8 cellular contexts compared by ENCODE assay signal in the genomic region with DNA sequence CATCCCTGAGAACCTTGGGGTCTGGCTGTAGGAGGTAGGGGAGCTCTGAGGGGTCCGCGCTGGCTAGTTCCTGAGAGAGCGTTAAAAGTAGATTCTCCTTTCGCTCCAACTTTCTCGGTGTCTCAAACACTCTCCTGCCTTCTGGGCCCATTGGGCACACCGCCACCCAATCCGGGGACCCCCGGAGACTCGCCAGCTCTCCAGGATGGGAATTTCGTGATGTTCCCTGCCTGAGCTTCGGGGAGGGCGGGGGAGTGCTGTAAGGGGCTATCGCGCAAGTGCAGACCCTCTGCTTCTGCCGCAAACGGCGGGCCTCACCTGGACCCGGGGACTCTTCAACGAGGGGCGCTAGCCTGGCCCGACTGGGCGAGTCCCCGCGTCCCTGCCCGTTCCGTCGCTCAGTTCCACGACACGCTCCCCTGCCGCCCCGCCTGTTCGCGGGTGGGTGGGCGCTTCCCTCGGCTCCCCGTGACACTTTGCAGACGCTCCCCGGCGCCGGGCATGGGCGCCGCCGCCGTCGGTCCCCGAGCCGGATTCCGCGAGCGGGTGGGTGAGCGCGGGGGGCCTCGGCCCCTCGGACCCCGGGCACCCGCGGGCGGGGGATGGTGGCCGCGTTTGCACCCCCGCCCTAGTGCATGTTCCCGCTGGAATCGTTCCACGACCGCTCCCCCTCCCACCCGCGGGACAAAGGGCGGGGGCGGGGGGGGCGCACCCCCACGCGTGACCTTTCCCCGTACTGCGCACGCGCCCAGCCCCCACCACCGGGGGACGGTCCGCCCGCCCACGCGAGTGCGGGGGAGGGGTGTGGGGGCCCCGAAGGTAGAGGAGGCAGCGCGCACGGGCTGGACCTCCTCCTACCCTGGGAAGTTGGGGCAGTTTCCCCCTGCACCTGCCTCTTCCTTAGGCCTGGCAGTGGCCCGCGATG. TPM values are rescaled to one million over a fixed set of nuclear protein-coding genes. Genes with fewer than 3 reads are reported as not detected.
DNase-seq lines count a peak whose midpoint lies in the region; ATAC-seq and TF ChIP-seq lines count a peak whose summit lies in the region.

A gene (plus strand): TSS at position 481 of the 925 bp plus-strand sequence. CDS start 835 bp downstream, outside the sequence.

- H3K4me3 ChIP-seq in AG10803 (ENCODE audit: low read length) (peak within 1 kb of the TSS; percentile 76), lower leg skin (ENCODE audit: low read depth, poor library complexity, severe bottlenecking) (peak within 1 kb of the TSS; percentile 64)

- H3K27ac Mint-ChIP-seq in effector memory CD8-positive, alpha-beta T cell = peak within 1 kb of the TSS; percentile 51 to 79
- peak within 1 kb of the TSS; percentile 97 for H3K27ac Mint-ChIP-seq in stimulated activated naive B cell treated with anti-CD40 and anti-IgM and Interleukin-4, amounts not matched to agents 10 μg/mL and 1 μg/mL and 100 μg/mL, for 72 hours

- TF ChIP-seq CTCF in AG10803 (conservative IDR thresholded peaks at IDR 0.05; ENCODE audit: low read length) (no peak), lower leg skin (IDR thresholded peaks at IDR 0.05) (no peak)

- peak within 1 kb of the TSS; percentile 61 to 82 for H3K4me3 Mint-ChIP-seq in effector memory CD8-positive, alpha-beta T cell
- H3K4me3 Mint-ChIP-seq in stimulated activated naive B cell treated with anti-CD40 and anti-IgM and Interleukin-4, amounts not matched to agents 10 μg/mL and 1 μg/mL and 100 μg/mL, for 72 hours = peak within 1 kb of the TSS; percentile 97 to 99

- TF ChIP-seq POLR2A in lower leg skin (IDR thresholded peaks at IDR 0.05) = no peak

- intact Hi-C loops in lower leg skin (cut with DNase I; ENCODE audit: low total_unique reads) = no loop called here

- peak; percentile 76 for DNase-seq in AG10803 (ENCODE audit: low read depth)
- peak; percentile 69 for DNase-seq in GM19238 (ENCODE audit: insufficient read length, low spot score)
- peak; percentile 27 for DNase-seq in NCI-H2081 treated with DMSO at 0.1 percent for 48 hours (lab: John Stamatoyannopoulos, UW)
- DNase-seq in activated CD4-positive, alpha-beta T cell treated with anti-CD3 and anti-CD28 coated beads, Interleukin-2, amount 50 U/mL, for 4 hours = peak; percentile 51 to 59
- DNase-seq in effector memory CD8-positive, alpha-beta T cell = peak in 1 of 3 experiments; percentile 17
- DNase-seq in lower leg skin (ENCODE audit: low spot score in 2 of 2) = no peak
- peak; percentile 72 for DNase-seq in stimulated activated naive B cell treated with anti-CD40 and anti-IgM and Interleukin-4, amounts not matched to agents 10 μg/mL and 1 μg/mL and 100 μg/mL, for 72 hours

- peaks cover 27% of the 10 kb centered on the region for H3K36me3 Mint-ChIP-seq in effector memory CD8-positive, alpha-beta T cell (ENCODE audit: insufficient read depth)
- H3K36me3 Mint-ChIP-seq in stimulated activated naive B cell treated with anti-CD40 and anti-IgM and Interleukin-4, amounts not matched to agents 10 μg/mL and 1 μg/mL and 100 μg/mL, for 72 hours = peaks cover 57 to 79% of the 10 kb centered on the region in 2 donors

- H3K9me3 Mint-ChIP-seq in effector memory CD8-positive, alpha-beta T cell = no peaks in the 10 kb centered on the region
- no peaks in the 10 kb centered on the region for H3K9me3 Mint-ChIP-seq in stimulated activated naive B cell treated with anti-CD40 and anti-IgM and Interleukin-4, amounts not matched to agents 10 μg/mL and 1 μg/mL and 100 μg/mL, for 72 hours

- H3K4me1 Mint-ChIP-seq in effector memory CD8-positive, alpha-beta T cell (ENCODE audit: low read depth in 2 of 2) = peaks cover 21 to 28% of the 10 kb centered on the region in 2 donors
- H3K4me1 Mint-ChIP-seq in stimulated activated naive B cell treated with anti-CD40 and anti-IgM and Interleukin-4, amounts not matched to agents 10 μg/mL and 1 μg/mL and 100 μg/mL, for 72 hours = peaks cover 52 to 84% of the 10 kb centered on the region in 2 donors

- peak; percentile 26 for ATAC-seq in effector memory CD8-positive, alpha-beta T cell (replicated peaks)
- peak; percentile 16 to 37 for ATAC-seq in stimulated activated naive B cell treated with anti-CD40 and anti-IgM and Interleukin-4, amounts not matched to agents 10 μg/mL and 1 μg/mL and 100 μg/mL, for 72 hours (replicated peaks)
- no peak for ATAC-seq in GM21360 (IDR thresholded peaks at IDR 0.05; ENCODE audit: unreplicated experiment)

- H3K27me3 Mint-ChIP-seq in effector memory CD8-positive, alpha-beta T cell = peaks cover 0 to 15% of the 10 kb centered on the region in 2 donors
- no peaks in the 10 kb centered on the region for H3K27me3 Mint-ChIP-seq in stimulated activated naive B cell treated with anti-CD40 and anti-IgM and Interleukin-4, amounts not matched to agents 10 μg/mL and 1 μg/mL and 100 μg/mL, for 72 hours

- WGBS in lower leg skin, 2 donors = 1 to 4% methylated on average over 20 to 38 of the region's 89 CpGs

RNA-seq across cellular contexts. Expression of the gene that starts here (rescaled TPM):
- total RNA-seq in lower leg skin = 10 to 100 TPM in 1 of 4 donors, 1 to 10 TPM in 3; 7.9 to 10.4 (median 8.5) TPM

Comparison
In these comparisons a context has a peak if more than half of its experiments do, and no peak if none do; other contexts are left out.
1. DNase-seq: peak in AG10803 (single experiment), GM19238 (single experiment), NCI-H2081 treated with DMSO at 0.1 percent for 48 hours (single experiment), activated CD4-positive, alpha-beta T cell treated with anti-CD3 and anti-CD28 coated beads, Interleukin-2, amount 50 U/mL, for 4 hours (2 of 2) and stimulated activated naive B cell treated with anti-CD40 and anti-IgM and Interleukin-4, amounts not matched to agents 10 μg/mL and 1 μg/mL and 100 μg/mL, for 72 hours (single experiment); none in lower leg skin (0 of 2).